ENCODE assay signal across 1 cellular context in genomic region chr7:99504603-99505323, GRCh38.
TF ChIP-seq lines count a peak whose summit lies in the region.

ZKSCAN5 (plus strand) TSS chr7:99504662; CDS start chr7:99506045, 1,383 bp downstream.

TF ChIP-seq in HepG2, 621 proteins besides CTCF, POLR2A, EP300 and RAD21 (continued from another document and continues in another):
- TF ChIP-seq KIAA2018 (CRISPR knock-in tag; IDR thresholded peaks at IDR 0.05; ENCODE audit: borderline replicate concordance) (no peak), GPN1 (CRISPR knock-in tag; IDR thresholded peaks at IDR 0.05; ENCODE audit: borderline replicate concordance) (no peak), GABPB1 (CRISPR knock-in tag; IDR thresholded peaks at IDR 0.05) (peak; percentile 94), HMG20A (CRISPR knock-in tag; IDR thresholded peaks at IDR 0.05; ENCODE audit: borderline replicate concordance) (no peak), ZNF383 (CRISPR knock-in tag; IDR thresholded peaks at IDR 0.05; ENCODE audit: borderline replicate concordance) (no peak), GLI4 (CRISPR knock-in tag; IDR thresholded peaks at IDR 0.05; ENCODE audit: borderline replicate concordance) (peak; percentile 62; the same call in 1 of the 2 replicates), ZKSCAN8 (CRISPR knock-in tag; IDR thresholded peaks at IDR 0.05; ENCODE audit: borderline replicate concordance) (no peak), BORCS8-MEF2B (CRISPR knock-in tag; IDR thresholded peaks at IDR 0.05) (no peak), ZNF704 (CRISPR knock-in tag; IDR thresholded peaks at IDR 0.05; ENCODE audit: borderline replicate concordance) (no peak), ZSCAN5A (CRISPR knock-in tag; IDR thresholded peaks at IDR 0.05; ENCODE audit: borderline replicate concordance) (no peak), CC2D1A (CRISPR knock-in tag; IDR thresholded peaks at IDR 0.05) (no peak), ELF3 (CRISPR knock-in tag; IDR thresholded peaks at IDR 0.05) (no peak; the same call in 1 of the 2 replicates), LCORL (IDR thresholded peaks at IDR 0.05) (no peak), LCORL (CRISPR knock-in tag; IDR thresholded peaks at IDR 0.05) (0 out of 2 replicates have a peak, but pooled peaks have one; percentile 31), ZNF441 (CRISPR knock-in tag; IDR thresholded peaks at IDR 0.05; ENCODE audit: borderline replicate concordance) (no peak), ZNF605 (CRISPR knock-in tag; IDR thresholded peaks at IDR 0.05) (peak; percentile 92), ZNF672 (CRISPR knock-in tag; IDR thresholded peaks at IDR 0.05) (no peak), ATF7 (IDR thresholded peaks at IDR 0.05) (no peak), ATF7 (CRISPR knock-in tag; IDR thresholded peaks at IDR 0.05) (no peak), ZBTB7A (CRISPR knock-in tag; IDR thresholded peaks at IDR 0.05) (no peak; the same call in 1 of the 2 replicates), KDM4B (CRISPR knock-in tag; IDR thresholded peaks at IDR 0.05) (no peak), ZNF362 (CRISPR knock-in tag; IDR thresholded peaks at IDR 0.05; ENCODE audit: borderline replicate concordance) (no peak), ZZZ3 (CRISPR knock-in tag; IDR thresholded peaks at IDR 0.05; ENCODE audit: borderline replicate concordance) (peak; percentile 23; the same call in 1 of the 2 replicates), ZNF121 (CRISPR knock-in tag; IDR thresholded peaks at IDR 0.05) (peak; percentile 53; the same call in 1 of the 2 replicates), TAF1 (CRISPR knock-in tag; IDR thresholded peaks at IDR 0.05) (peak; percentile 74; the same call in 1 of the 2 replicates), SP1 (IDR thresholded peaks at IDR 0.05) (no peak), SP1 (CRISPR knock-in tag; IDR thresholded peaks at IDR 0.05) (peak; percentile 65), WIZ (CRISPR knock-in tag; IDR thresholded peaks at IDR 0.05) (0 out of 2 replicates have a peak, but pooled peaks have one; percentile 25), ZBTB43 (CRISPR knock-in tag; conservative IDR thresholded peaks at IDR 0.05) (no peak), ZKSCAN5 (CRISPR knock-in tag; IDR thresholded peaks at IDR 0.05) (no peak), JUND (CRISPR knock-in tag; IDR thresholded peaks at IDR 0.05) (no peak), POGZ (CRISPR knock-in tag; IDR thresholded peaks at IDR 0.05) (peak; percentile 28; the same call in 1 of the 2 replicates), PRMT3 (CRISPR knock-in tag; IDR thresholded peaks at IDR 0.05; ENCODE audit: borderline replicate concordance, low read depth) (no peak), ZFY (CRISPR knock-in tag; IDR thresholded peaks at IDR 0.05) (peak; percentile 80), ZSCAN25 (CRISPR knock-in tag; IDR thresholded peaks at IDR 0.05) (peak; percentile 54; the same call in 1 of the 2 replicates), HOXD1 (CRISPR knock-in tag; IDR thresholded peaks at IDR 0.05) (peak; percentile 66; the same call in 1 of the 2 replicates), KLF13 (CRISPR knock-in tag; IDR thresholded peaks at IDR 0.05) (no peak), NAIF1 (CRISPR knock-in tag; IDR thresholded peaks at IDR 0.05; ENCODE audit: borderline replicate concordance) (peak; percentile 49; the same call in 1 of the 2 replicates), ZBTB1 (CRISPR knock-in tag; IDR thresholded peaks at IDR 0.05; ENCODE audit: borderline replicate concordance) (no peak), CENPX (CRISPR knock-in tag; IDR thresholded peaks at IDR 0.05) (no peak), BRD4 (CRISPR knock-in tag; IDR thresholded peaks at IDR 0.05) (no peak), ARID4A (CRISPR knock-in tag; IDR thresholded peaks at IDR 0.05; ENCODE audit: borderline replicate concordance) (peak; percentile 92), MTA1 (CRISPR knock-in tag; IDR thresholded peaks at IDR 0.05; ENCODE audit: borderline replicate concordance) (no peak), NRL (CRISPR knock-in tag; IDR thresholded peaks at IDR 0.05; ENCODE audit: borderline replicate concordance) (peak; percentile 78; the same call in 1 of the 2 replicates)
